Comparison of ENCODE assay signal across 1 cellular context in genomic region chr9:131310833-131311554, GRCh38.
TF ChIP-seq lines count a peak whose summit lies in the region.

No MANE protein-coding gene starts in this region.

TF ChIP-seq in H1, 55 proteins besides CTCF, POLR2A, EP300 and RAD21 (continued from another document):
- TF ChIP-seq TCF12 (IDR thresholded peaks at IDR 0.05; ENCODE audit: low read depth, low read length) = no peak
- no peak for TF ChIP-seq CTBP2 (IDR thresholded peaks at IDR 0.05; ENCODE audit: borderline replicate concordance, insufficient read depth, insufficient read length, low read length)
- no peak for TF ChIP-seq ASH2L (IDR thresholded peaks at IDR 0.05; ENCODE audit: low read length)
- no peak for TF ChIP-seq KDM4A (IDR thresholded peaks at IDR 0.05; ENCODE audit: low read depth, low read length, severe bottlenecking)
- no peak for TF ChIP-seq TAF7 (optimal IDR thresholded peaks at IDR 0.05; ENCODE audit: borderline replicate concordance, low read depth, low read length)
- TF ChIP-seq MAFK (IDR thresholded peaks at IDR 0.05; ENCODE audit: low read depth, low read length) = no peak
- TF ChIP-seq HDAC2 (IDR thresholded peaks at IDR 0.05; ENCODE audit: borderline replicate concordance in 1 of 2, low read depth in 2 of 2, low read length in 2 of 2) = no peak
- TF ChIP-seq KDM1A (IDR thresholded peaks at IDR 0.05; ENCODE audit: borderline replicate concordance, low read length) = no peak
